1 cellular context compared by ENCODE assay signal in genomic region chr6:67812125-67812524, GRCh38.
A peak's percentile ranks its signal among the peaks of the same experiment; 100 is the strongest.
TF ChIP-seq lines count a peak whose summit lies in the region.

No MANE protein-coding gene starts in this region.

TF ChIP-seq in K562, 482 proteins besides CTCF, POLR2A, EP300 and RAD21 (continued from another document):
- TF ChIP-seq, protein P1, sequence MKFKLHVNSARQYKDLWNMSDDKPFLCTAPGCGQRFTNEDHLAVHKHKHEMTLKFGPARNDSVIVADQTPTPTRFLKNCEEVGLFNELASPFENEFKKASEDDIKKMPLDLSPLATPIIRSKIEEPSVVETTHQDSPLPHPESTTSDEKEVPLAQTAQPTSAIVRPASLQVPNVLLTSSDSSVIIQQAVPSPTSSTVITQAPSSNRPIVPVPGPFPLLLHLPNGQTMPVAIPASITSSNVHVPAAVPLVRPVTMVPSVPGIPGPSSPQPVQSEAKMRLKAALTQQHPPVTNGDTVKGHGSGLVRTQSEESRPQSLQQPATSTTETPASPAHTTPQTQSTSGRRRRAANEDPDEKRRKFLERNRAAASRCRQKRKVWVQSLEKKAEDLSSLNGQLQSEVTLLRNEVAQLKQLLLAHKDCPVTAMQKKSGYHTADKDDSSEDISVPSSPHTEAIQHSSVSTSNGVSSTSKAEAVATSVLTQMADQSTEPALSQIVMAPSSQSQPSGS (CRISPR knock-in tag; IDR thresholded peaks at IDR 0.05), result no peak
- no peak for TF ChIP-seq PTBP1 (IDR thresholded peaks at IDR 0.05; ENCODE audit: low read depth, low read length)
- no peak for TF ChIP-seq SP2 (IDR thresholded peaks at IDR 0.05; ENCODE audit: extremely low read depth, low read depth, low read length, poor library complexity, severe bottlenecking)
- TF ChIP-seq ZNF561 (CRISPR knock-in tag; conservative IDR thresholded peaks at IDR 0.05), result no peak
- no peak for TF ChIP-seq TRIM28 (IDR thresholded peaks at IDR 0.05)
- no peak for TF ChIP-seq NUFIP1 (IDR thresholded peaks at IDR 0.05; ENCODE audit: partially characterized antibody)
- TF ChIP-seq ZNF146 (CRISPR knock-in tag; IDR thresholded peaks at IDR 0.05; ENCODE audit: unreplicated experiment), result peak; percentile 84
- TF ChIP-seq RBM25 (IDR thresholded peaks at IDR 0.05; ENCODE audit: low read depth, low read length, severe bottlenecking), result peak; percentile 73
- TF ChIP-seq KDM1A (IDR thresholded peaks at IDR 0.05), result 0 out of 4 replicates have a peak, but pooled peaks of 1 of the 2 experiments have one; percentile 17
- no peak for TF ChIP-seq KDM4B (IDR thresholded peaks at IDR 0.05; ENCODE audit: borderline replicate concordance in 2 of 2, low read depth in 1 of 2)
- no peak for TF ChIP-seq ZNF655 (CRISPR knock-in tag; IDR thresholded peaks at IDR 0.05)
- TF ChIP-seq BCOR (IDR thresholded peaks at IDR 0.05), result 0 out of 2 replicates have a peak, but pooled peaks have one; percentile 11
- no peak for TF ChIP-seq ELF2 (CRISPR knock-in tag; IDR thresholded peaks at IDR 0.05)
- TF ChIP-seq, protein P2, sequence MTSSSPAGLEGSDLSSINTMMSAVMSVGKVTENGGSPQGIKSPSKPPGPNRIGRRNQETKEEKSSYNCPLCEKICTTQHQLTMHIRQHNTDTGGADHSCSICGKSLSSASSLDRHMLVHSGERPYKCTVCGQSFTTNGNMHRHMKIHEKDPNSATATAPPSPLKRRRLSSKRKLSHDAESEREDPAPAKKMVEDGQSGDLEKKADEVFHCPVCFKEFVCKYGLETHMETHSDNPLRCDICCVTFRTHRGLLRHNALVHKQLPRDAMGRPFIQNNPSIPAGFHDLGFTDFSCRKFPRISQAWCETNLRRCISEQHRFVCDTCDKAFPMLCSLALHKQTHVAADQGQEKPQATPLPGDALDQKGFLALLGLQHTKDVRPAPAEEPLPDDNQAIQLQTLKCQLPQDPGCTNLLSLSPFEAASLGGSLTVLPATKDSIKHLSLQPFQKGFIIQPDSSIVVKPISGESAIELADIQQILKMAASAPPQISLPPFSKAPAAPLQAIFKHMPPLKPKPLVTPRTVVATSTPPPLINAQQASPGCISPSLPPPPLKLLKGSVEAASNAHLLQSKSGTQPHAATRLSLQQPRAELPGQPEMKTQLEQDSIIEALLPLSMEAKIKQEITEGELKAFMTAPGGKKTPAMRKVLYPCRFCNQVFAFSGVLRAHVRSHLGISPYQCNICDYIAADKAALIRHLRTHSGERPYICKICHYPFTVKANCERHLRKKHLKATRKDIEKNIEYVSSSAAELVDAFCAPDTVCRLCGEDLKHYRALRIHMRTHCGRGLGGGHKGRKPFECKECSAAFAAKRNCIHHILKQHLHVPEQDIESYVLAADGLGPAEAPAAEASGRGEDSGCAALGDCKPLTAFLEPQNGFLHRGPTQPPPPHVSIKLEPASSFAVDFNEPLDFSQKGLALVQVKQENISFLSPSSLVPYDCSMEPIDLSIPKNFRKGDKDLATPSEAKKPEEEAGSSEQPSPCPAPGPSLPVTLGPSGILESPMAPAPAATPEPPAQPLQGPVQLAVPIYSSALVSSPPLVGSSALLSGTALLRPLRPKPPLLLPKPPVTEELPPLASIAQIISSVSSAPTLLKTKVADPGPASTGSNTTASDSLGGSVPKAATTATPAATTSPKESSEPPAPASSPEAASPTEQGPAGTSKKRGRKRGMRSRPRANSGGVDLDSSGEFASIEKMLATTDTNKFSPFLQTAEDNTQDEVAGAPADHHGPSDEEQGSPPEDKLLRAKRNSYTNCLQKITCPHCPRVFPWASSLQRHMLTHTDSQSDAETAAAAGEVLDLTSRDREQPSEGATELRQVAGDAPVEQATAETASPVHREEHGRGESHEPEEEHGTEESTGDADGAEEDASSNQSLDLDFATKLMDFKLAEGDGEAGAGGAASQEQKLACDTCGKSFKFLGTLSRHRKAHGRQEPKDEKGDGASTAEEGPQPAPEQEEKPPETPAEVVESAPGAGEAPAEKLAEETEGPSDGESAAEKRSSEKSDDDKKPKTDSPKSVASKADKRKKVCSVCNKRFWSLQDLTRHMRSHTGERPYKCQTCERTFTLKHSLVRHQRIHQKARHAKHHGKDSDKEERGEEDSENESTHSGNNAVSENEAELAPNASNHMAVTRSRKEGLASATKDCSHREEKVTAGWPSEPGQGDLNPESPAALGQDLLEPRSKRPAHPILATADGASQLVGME (CRISPR knock-in tag; IDR thresholded peaks at IDR 0.05), result no peak
- TF ChIP-seq SMARCC2 (IDR thresholded peaks at IDR 0.05; ENCODE audit: low read depth), result no peak
- TF ChIP-seq MAFK (IDR thresholded peaks at IDR 0.05; ENCODE audit: low read length), result no peak
- no peak for TF ChIP-seq CGGBP1 (CRISPR knock-in tag; IDR thresholded peaks at IDR 0.05)
- no peak for TF ChIP-seq ELF1 (tag; IDR thresholded peaks at IDR 0.05)
- TF ChIP-seq, protein P3, sequence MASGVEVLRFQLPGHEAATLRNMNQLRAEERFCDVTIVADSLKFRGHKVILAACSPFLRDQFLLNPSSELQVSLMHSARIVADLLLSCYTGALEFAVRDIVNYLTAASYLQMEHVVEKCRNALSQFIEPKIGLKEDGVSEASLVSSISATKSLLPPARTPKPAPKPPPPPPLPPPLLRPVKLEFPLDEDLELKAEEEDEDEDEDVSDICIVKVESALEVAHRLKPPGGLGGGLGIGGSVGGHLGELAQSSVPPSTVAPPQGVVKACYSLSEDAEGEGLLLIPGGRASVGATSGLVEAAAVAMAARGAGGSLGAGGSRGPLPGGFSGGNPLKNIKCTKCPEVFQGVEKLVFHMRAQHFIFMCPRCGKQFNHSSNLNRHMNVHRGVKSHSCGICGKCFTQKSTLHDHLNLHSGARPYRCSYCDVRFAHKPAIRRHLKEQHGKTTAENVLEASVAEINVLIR (CRISPR knock-in tag; IDR thresholded peaks at IDR 0.05), result no peak
- TF ChIP-seq FOS (IDR thresholded peaks at IDR 0.05; ENCODE audit: extremely low read depth, insufficient read length), result no peak
- no peak for TF ChIP-seq RB1 (IDR thresholded peaks at IDR 0.05; ENCODE audit: low read depth)
- no peak for TF ChIP-seq FOXJ3 (CRISPR knock-in tag; IDR thresholded peaks at IDR 0.05)
- no peak for TF ChIP-seq IFI16 (CRISPR knock-in tag; IDR thresholded peaks at IDR 0.05)
- no peak for TF ChIP-seq ZNF75A (CRISPR knock-in tag; IDR thresholded peaks at IDR 0.05)
- TF ChIP-seq KDM5B (IDR thresholded peaks at IDR 0.05; ENCODE audit: insufficient replicate concordance, low read depth, low read length), result no peak
- TF ChIP-seq SMARCE1 (IDR thresholded peaks at IDR 0.05), result no peak
